ENCODE assay signal across 15 cellular contexts in the genomic region with DNA sequence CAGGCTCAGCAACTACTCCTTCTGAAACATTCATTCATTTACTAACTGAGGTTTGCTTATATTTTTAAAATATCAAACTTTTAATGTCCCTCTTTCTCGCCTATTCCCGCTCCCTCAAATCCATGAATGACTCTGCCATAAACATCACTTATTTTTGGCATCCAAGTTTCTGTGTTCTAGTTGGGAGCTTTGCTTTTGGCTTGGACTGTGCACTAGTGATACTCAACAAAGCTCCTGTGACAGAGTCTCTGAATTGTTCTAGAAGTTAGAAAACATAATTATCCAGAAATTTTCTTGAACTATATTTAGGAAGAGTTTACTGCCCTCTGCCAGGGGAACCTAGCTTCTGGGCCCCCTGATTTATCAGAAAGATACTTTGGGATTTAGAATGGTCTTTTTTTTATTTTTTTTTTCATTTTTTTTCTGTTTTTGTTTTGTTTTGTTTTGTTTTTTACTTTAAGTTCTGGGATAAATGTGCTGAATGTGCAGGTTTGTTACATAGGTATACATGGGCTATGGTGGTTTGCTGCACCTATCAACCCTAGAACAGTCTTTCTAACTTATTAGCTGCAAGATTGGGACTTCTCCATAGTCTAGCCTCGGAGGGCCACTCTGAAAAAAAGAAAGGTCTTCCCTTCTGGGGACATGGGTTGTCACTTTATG.
DNase-seq lines count a peak whose midpoint lies in the region; ATAC-seq and TF ChIP-seq lines count a peak whose summit lies in the region.
"Had no signal": no experiment of that assay in that cellular context is flagged by ENCODE, and none has a peak within 500 bp of the region (broad histone marks: within the 10 kb centered on the region; RNA-seq: fewer than 3 reads in every experiment).

No MANE protein-coding gene starts in this region.

- H2AFZ ChIP-seq in ACC112 (ENCODE audit: low read length, unreplicated experiment) = peak overlapping the region; percentile 23

- H3K9me3 Mint-ChIP-seq in CD8-positive, alpha-beta T cell = peaks cover 2% of the 10 kb centered on the region
- peaks cover 6% of the 10 kb centered on the region for H3K9me3 Mint-ChIP-seq in activated naive CD8-positive, alpha-beta T cell treated with anti-CD3 and anti-CD28 coated beads for 36 hours
- H3K9me3 Mint-ChIP-seq in naive B cell = peaks cover 0 to 5% (median 0%) of the 10 kb centered on the region in 7 donors
- H3K9me3 Mint-ChIP-seq: nephron progenitor cell had no signal

- H3K9me3 ChIP-seq in CD8-positive, alpha-beta T cell (ENCODE audit: low read length) = no peaks in the 10 kb centered on the region
- H3K9me3 ChIP-seq: gastroesophageal sphincter had no signal

- TF ChIP-seq CTCF in CD8-positive, alpha-beta T cell (IDR thresholded peaks at IDR 0.05) = no peak

- no peak overlapping the region for H3K4me3 ChIP-seq in ACC112 (ENCODE audit: low read depth, low read length)
- H3K4me3 ChIP-seq in CD8-positive, alpha-beta T cell (ENCODE audit: low read depth, low read length) = no peak overlapping the region
- H3K4me3 ChIP-seq: gastroesophageal sphincter had no signal

- POLR2A ChIA-PET in CD8-positive, alpha-beta T cell (lab: Charles Lee) = interaction anchor here (0.6 to 1.5 kb wide), 8 partner anchors 8 to 1285 kb away, joined by 3 to 5 read pairs (median 3); no protein-coding TSS in a partner anchor

- H3K27ac Mint-ChIP-seq in CD8-positive, alpha-beta T cell = peak overlapping the region; percentile 80
- H3K27ac Mint-ChIP-seq in activated naive CD8-positive, alpha-beta T cell treated with anti-CD3 and anti-CD28 coated beads for 36 hours = peak overlapping the region; percentile 13
- peak overlapping the region in 4 of 6 donors; percentile 8 to 59 (median 28) for H3K27ac Mint-ChIP-seq in naive B cell
- H3K27ac Mint-ChIP-seq: activated CD4-positive, alpha-beta T cell treated with anti-CD3 and anti-CD28 coated beads, Interleukin-2, amount 10 ng/mL, durations not matched to agents 7 days and 5 days; nephron progenitor cell had no signal

- peaks cover 8% of the 10 kb centered on the region for H3K4me1 ChIP-seq in ACC112 (ENCODE audit: control insufficient read depth, insufficient read depth, low read length, unreplicated experiment)
- H3K4me1 ChIP-seq in CD8-positive, alpha-beta T cell (ENCODE audit: insufficient read depth, low read length) = peaks cover 10% of the 10 kb centered on the region
- H3K4me1 ChIP-seq: gastroesophageal sphincter had no signal

- H3K79me2 ChIP-seq in ACC112 (ENCODE audit: control insufficient read depth, insufficient read depth, low read length, unreplicated experiment) = no peaks in the 10 kb centered on the region

- no peak for DNase-seq in CD8-positive, alpha-beta T cell
- DNase-seq in activated naive CD8-positive, alpha-beta T cell treated with anti-CD3 and anti-CD28 coated beads for 36 hours = no peak
- DNase-seq in naive B cell = no peak
- DNase-seq in 8988T = no peak
- no peak for DNase-seq in NCI-H2227 (lab: John Stamatoyannopoulos, UW; ENCODE audit: unreplicated experiment)
- DNase-seq: activated CD4-positive, alpha-beta T cell treated with anti-CD3 and anti-CD28 coated beads, Interleukin-2, amount 10 ng/mL, durations not matched to agents 7 days and 5 days; cortex of kidney; NCI-H187; NCI-H526; nephron progenitor cell had no signal

- peaks cover 24% of the 10 kb centered on the region for H3K4me1 Mint-ChIP-seq in CD8-positive, alpha-beta T cell (ENCODE audit: low read depth)
- H3K4me1 Mint-ChIP-seq in activated naive CD8-positive, alpha-beta T cell treated with anti-CD3 and anti-CD28 coated beads for 36 hours = peaks cover 20% of the 10 kb centered on the region
- H3K4me1 Mint-ChIP-seq in naive B cell = peaks cover 10 to 17% (median 16%) of the 10 kb centered on the region in 3 donors

- intact Hi-C loops in CD8-positive, alpha-beta T cell (cut with DNase I, micrococcal nuclease) = loop anchor here (5.0 to 10.0 kb wide), 2 partner anchors 42 to 200 kb away; no protein-coding TSS in a partner anchor

- ATAC-seq in CD8-positive, alpha-beta T cell = no peak
- peak in 1 of 2 donors; percentile 6 for ATAC-seq in naive B cell (ENCODE audit: low read depth in 2 of 2)
- no peak for ATAC-seq in HG03571 (IDR thresholded peaks at IDR 0.05; ENCODE audit: unreplicated experiment)
- ATAC-seq in GM18870 (IDR thresholded peaks at IDR 0.05; ENCODE audit: unreplicated experiment) = no peak
- ATAC-seq: SK-N-SH treated with all-trans-retinoic acid at 6 μM for 48 hours had no signal

- peak overlapping the region; percentile 44 for H3K4me3 Mint-ChIP-seq in CD8-positive, alpha-beta T cell
- H3K4me3 Mint-ChIP-seq in activated naive CD8-positive, alpha-beta T cell treated with anti-CD3 and anti-CD28 coated beads for 36 hours = no peak overlapping the region
- H3K4me3 Mint-ChIP-seq in naive B cell = peak overlapping the region in 1 of 8 donors; percentile 6
- H3K4me3 Mint-ChIP-seq: activated CD4-positive, alpha-beta T cell treated with anti-CD3 and anti-CD28 coated beads, Interleukin-2, amount 10 ng/mL, durations not matched to agents 7 days and 5 days; nephron progenitor cell had no signal

- CTCF ChIA-PET in CD8-positive, alpha-beta T cell (lab: Charles Lee) = interaction anchor here (0.9 to 1.8 kb wide), 4 partner anchors 9 to 65 kb away, joined by 3 to 4 read pairs (median 4); a partner anchor contains a TSS

- H3K27ac ChIP-seq in ACC112 (ENCODE audit: low read depth, low read length) = no peak overlapping the region
- peak overlapping the region; percentile 16 for H3K27ac ChIP-seq in CD8-positive, alpha-beta T cell (ENCODE audit: low read depth, low read length)
- H3K27ac ChIP-seq: gastroesophageal sphincter had no signal

- H3K36me3 Mint-ChIP-seq in CD8-positive, alpha-beta T cell = no peaks in the 10 kb centered on the region
- H3K36me3 Mint-ChIP-seq in activated naive CD8-positive, alpha-beta T cell treated with anti-CD3 and anti-CD28 coated beads for 36 hours = no peaks in the 10 kb centered on the region
- H3K36me3 Mint-ChIP-seq in naive B cell = no peaks in the 10 kb centered on the region

- no peaks in the 10 kb centered on the region for H3K36me3 ChIP-seq in ACC112 (ENCODE audit: insufficient read depth, low read length)
- H3K36me3 ChIP-seq in CD8-positive, alpha-beta T cell (ENCODE audit: insufficient read depth, low read length) = no peaks in the 10 kb centered on the region
- H3K36me3 ChIP-seq: gastroesophageal sphincter had no signal

- H3K27me3 ChIP-seq in ACC112 (ENCODE audit: insufficient read depth, low read length) = no peaks in the 10 kb centered on the region
- no peaks in the 10 kb centered on the region for H3K27me3 ChIP-seq in CD8-positive, alpha-beta T cell (ENCODE audit: insufficient read depth, low read length)
- H3K27me3 ChIP-seq: gastroesophageal sphincter had no signal

- no peaks in the 10 kb centered on the region for H3K27me3 Mint-ChIP-seq in CD8-positive, alpha-beta T cell (ENCODE audit: low read depth)
- H3K27me3 Mint-ChIP-seq in activated naive CD8-positive, alpha-beta T cell treated with anti-CD3 and anti-CD28 coated beads for 36 hours = no peaks in the 10 kb centered on the region
- no peaks in the 10 kb centered on the region for H3K27me3 Mint-ChIP-seq in naive B cell
- H3K27me3 Mint-ChIP-seq: activated CD4-positive, alpha-beta T cell treated with anti-CD3 and anti-CD28 coated beads, Interleukin-2, amount 10 ng/mL, durations not matched to agents 7 days and 5 days had no signal

Comparison
In these comparisons a context has a peak if more than half of its experiments do, and no peak if none do; other contexts are left out.
1. H3K27ac Mint-ChIP-seq: peak in every context shown above with its lines; median percentile 80 in CD8-positive, alpha-beta T cell; 28 in naive B cell; 13 in activated naive CD8-positive, alpha-beta T cell treated with anti-CD3 and anti-CD28 coated beads for 36 hours.